In genomic region chr22:25392584-25392983, GRCh38 we compare ENCODE assay signal across 23 cellular contexts.
"Had no signal": no experiment of that assay in that cellular context is flagged by ENCODE, and none has a peak within 500 bp of the region (broad histone marks: within the 10 kb centered on the region; RNA-seq: fewer than 3 reads in every experiment).

No MANE protein-coding gene starts in this region.

- H3K36me3 ChIP-seq: heart right ventricle, left ventricle myocardium inferior, neural progenitor cell, ovary, right atrium auricular region, right lobe of liver, thyroid gland, transverse colon, upper lobe of left lung, vagina had no signal

- H3K9ac ChIP-seq: neural progenitor cell had no signal

- DNase-seq: heart right ventricle; left ventricle myocardium inferior; mesendoderm; naive B cell; natural killer cell; nephron progenitor cell; ovary; right lobe of liver; stimulated activated CD4-positive, alpha-beta T cell treated with anti-CD3 and anti-CD28 coated beads, Interleukin-12 subunit alpha, Interleukin-12 subunit beta, amount 100 ng/mL, for 4 hours; stimulated activated CD4-positive, alpha-beta T cell treated with anti-CD3 and anti-CD28 coated beads, Interleukin-15, amount 100 ng/mL, for 24 hours; stimulated activated CD4-positive, alpha-beta T cell treated with anti-CD3 and anti-CD28 coated beads, Interleukin-2, amount 100 ng/mL, for 24 hours; stimulated activated CD4-positive, alpha-beta T cell treated with anti-CD3 and anti-CD28 coated beads, Interleukin-4, amount 100 ng/mL, for 1 hour; stimulated activated naive B cell treated with anti-CD40 and anti-IgM and Interleukin-4, amounts not matched to agents 10 μg/mL and 1 μg/mL and 100 μg/mL, for 72 hours; testis; thyroid gland; transverse colon had no signal

- H3K27me3 ChIP-seq: heart right ventricle, hepatocyte, neural progenitor cell, ovary, right atrium auricular region, right lobe of liver, testis, thyroid gland, transverse colon, upper lobe of left lung, vagina had no signal

- H3K4me3 ChIP-seq: heart right ventricle, hepatocyte, left ventricle myocardium inferior, lung, neural progenitor cell, ovary, right atrium auricular region, right lobe of liver, smooth muscle cell, testis, thyroid gland, transverse colon, upper lobe of left lung, vagina had no signal

- H2AFZ ChIP-seq: hepatocyte, neural progenitor cell had no signal

- H3K27ac ChIP-seq: heart right ventricle, hepatocyte, left ventricle myocardium inferior, neural progenitor cell, ovary, right atrium auricular region, testis, transverse colon, upper lobe of left lung, vagina had no signal

- H3K9me3 ChIP-seq: heart right ventricle, left ventricle myocardium inferior, ovary, right atrium auricular region, right lobe of liver, testis, thyroid gland, transverse colon, upper lobe of left lung, vagina had no signal

- H3K4me2 ChIP-seq: hepatocyte, neural progenitor cell, smooth muscle cell had no signal
